Comparison of ENCODE assay signal across 13 cellular contexts in genomic region chr19:47581605-47582319, GRCh38. TPM values are rescaled to one million over a fixed set of nuclear protein-coding genes. Genes with fewer than 3 reads are reported as not detected.
DNase-seq lines count a peak whose midpoint lies in the region; ATAC-seq and TF ChIP-seq lines count a peak whose summit lies in the region.
"Had no signal": no experiment of that assay in that cellular context is flagged by ENCODE, and none has a peak within 500 bp of the region (broad histone marks: within the 10 kb centered on the region; RNA-seq: fewer than 3 reads in every experiment).

No MANE protein-coding gene starts in this region.

- H3K4me1 ChIP-seq in GM23338 (ENCODE audit: insufficient read depth) (peaks cover 5% of the 10 kb centered on the region), adipocyte (ENCODE audit: control insufficient read depth, insufficient read depth, low read length) (peaks cover 5% of the 10 kb centered on the region)

- H3K36me3 Mint-ChIP-seq in GM23338 (ENCODE audit: low read depth), result peaks cover 7% of the 10 kb centered on the region; the same call in 2 of the 3 replicates
- H3K36me3 Mint-ChIP-seq in naive thymus-derived CD8-positive, alpha-beta T cell, result peaks cover 0 to 6% (median 0%) of the 10 kb centered on the region in 3 donors

- H3F3A ChIP-seq in GM23338 (replicated peaks; ENCODE audit: low read depth), result no peaks in the 10 kb centered on the region

- peaks cover 8% of the 10 kb centered on the region for H3K27me3 Mint-ChIP-seq in GM23338 (ENCODE audit: insufficient read depth, low read depth, poor library complexity)
- H3K27me3 Mint-ChIP-seq in naive thymus-derived CD8-positive, alpha-beta T cell, result peaks cover 0 to 9% (median 0%) of the 10 kb centered on the region in 5 donors

- peak overlapping the region; percentile 76 for H3K9ac ChIP-seq in adipocyte (ENCODE audit: low read length)

- no peak overlapping the region for H3K4me3 Mint-ChIP-seq in GM23338
- H3K4me3 Mint-ChIP-seq in naive thymus-derived CD8-positive, alpha-beta T cell, result peak overlapping the region in 9 of 10 donors; percentile 45 to 84 (median 62)

- H3K27ac Mint-ChIP-seq in GM23338, result no peak overlapping the region
- peak overlapping the region; percentile 15 to 95 (median 82) for H3K27ac Mint-ChIP-seq in naive thymus-derived CD8-positive, alpha-beta T cell

- no peaks in the 10 kb centered on the region for H3K27me3 ChIP-seq in GM23338 (ENCODE audit: insufficient read depth)
- no peaks in the 10 kb centered on the region for H3K27me3 ChIP-seq in adipocyte (replicated peaks; ENCODE audit: control insufficient read depth, insufficient read depth, low read length)
- H3K27me3 ChIP-seq: testis had no signal

- H3K9me3 Mint-ChIP-seq in GM23338, result peaks cover 17% of the 10 kb centered on the region
- peaks cover 0 to 9% (median 6%) of the 10 kb centered on the region in 9 donors for H3K9me3 Mint-ChIP-seq in naive thymus-derived CD8-positive, alpha-beta T cell

- no peaks in the 10 kb centered on the region for H3K9me2 ChIP-seq in GM23338 (ENCODE audit: insufficient read depth)

- peaks cover 12% of the 10 kb centered on the region for H3K4me1 Mint-ChIP-seq in GM23338
- H3K4me1 Mint-ChIP-seq in naive thymus-derived CD8-positive, alpha-beta T cell, result peaks cover 23 to 56% (median 41%) of the 10 kb centered on the region in 4 donors

- H4K20me1 ChIP-seq in GM23338 (replicated peaks; ENCODE audit: insufficient read depth), result no peaks in the 10 kb centered on the region

- no peak overlapping the region for H3K4me2 ChIP-seq in GM23338

- H3K4me3 ChIP-seq in GM23338 (no peak overlapping the region), adipocyte (ENCODE audit: low read length) (peak overlapping the region; percentile 68)
- H3K4me3 ChIP-seq: GM12878, testis had no signal

- peak overlapping the region; percentile 83 for H2AFZ ChIP-seq in GM23338

- no peaks in the 10 kb centered on the region; the same call in 1 of the 2 replicates for H3K36me3 ChIP-seq in GM23338 (ENCODE audit: insufficient read depth)
- H3K36me3 ChIP-seq in adipocyte (ENCODE audit: control insufficient read depth, insufficient read depth, low read length, severe bottlenecking), result no peaks in the 10 kb centered on the region

- DNase-seq in GM23338 (ENCODE audit: low spot score) (no peak), adipocyte (ENCODE audit: low read depth) (no peak), NCI-H1694 treated with DMSO at 0.1 percent for 48 hours (lab: John Stamatoyannopoulos, UW) (no peak)
- peak in 1 of 10 donors; percentile 10 for DNase-seq in naive thymus-derived CD8-positive, alpha-beta T cell
- DNase-seq: activated CD8-positive, alpha-beta memory T cell treated with anti-CD3 and anti-CD28 coated beads, Interleukin-2, amount 50 U/mL, for 48 hours; left colon; MM.1S; NCI-H748 treated with DMSO at 0.1 percent for 48 hours had no signal

- ATAC-seq in GM23338 (no peak), HG02970 (IDR thresholded peaks at IDR 0.05; ENCODE audit: low FRiP score, unreplicated experiment) (no peak), GM18868 (IDR thresholded peaks at IDR 0.05; ENCODE audit: unreplicated experiment) (no peak)
- ATAC-seq in naive thymus-derived CD8-positive, alpha-beta T cell, result peak in 1 of 2 donors; percentile 19
- ATAC-seq: GM12878, left colon had no signal

- H3K9me3 ChIP-seq in adipocyte (ENCODE audit: control insufficient read depth, low read length), result peaks cover 8% of the 10 kb centered on the region
- H3K9me3 ChIP-seq: testis had no signal

- H3K79me2 ChIP-seq in GM23338 (replicated peaks; ENCODE audit: insufficient read depth), result no peaks in the 10 kb centered on the region

- POLR2A ChIA-PET in naive thymus-derived CD8-positive, alpha-beta T cell (lab: Charles Lee), result no interaction called here

- H3K27ac ChIP-seq in C4-2B, result peak overlapping the region; percentile 55
- H3K27ac ChIP-seq in GM23338 (ENCODE audit: low read depth), result no peak overlapping the region

- no peak for TF ChIP-seq CTCF in C4-2B (conservative IDR thresholded peaks at IDR 0.05)
- TF ChIP-seq CTCF in GM23338 (conservative IDR thresholded peaks at IDR 0.05; ENCODE audit: low read depth in 2 of 2), result no peak

TF ChIP-seq in GM23338, 12 proteins besides CTCF, POLR2A, EP300 and RAD21 (continues in another document):
- TF ChIP-seq EZH2phosphoT487 (IDR thresholded peaks at IDR 0.05; ENCODE audit: unreplicated experiment), result no peak
- TF ChIP-seq, protein P1, sequence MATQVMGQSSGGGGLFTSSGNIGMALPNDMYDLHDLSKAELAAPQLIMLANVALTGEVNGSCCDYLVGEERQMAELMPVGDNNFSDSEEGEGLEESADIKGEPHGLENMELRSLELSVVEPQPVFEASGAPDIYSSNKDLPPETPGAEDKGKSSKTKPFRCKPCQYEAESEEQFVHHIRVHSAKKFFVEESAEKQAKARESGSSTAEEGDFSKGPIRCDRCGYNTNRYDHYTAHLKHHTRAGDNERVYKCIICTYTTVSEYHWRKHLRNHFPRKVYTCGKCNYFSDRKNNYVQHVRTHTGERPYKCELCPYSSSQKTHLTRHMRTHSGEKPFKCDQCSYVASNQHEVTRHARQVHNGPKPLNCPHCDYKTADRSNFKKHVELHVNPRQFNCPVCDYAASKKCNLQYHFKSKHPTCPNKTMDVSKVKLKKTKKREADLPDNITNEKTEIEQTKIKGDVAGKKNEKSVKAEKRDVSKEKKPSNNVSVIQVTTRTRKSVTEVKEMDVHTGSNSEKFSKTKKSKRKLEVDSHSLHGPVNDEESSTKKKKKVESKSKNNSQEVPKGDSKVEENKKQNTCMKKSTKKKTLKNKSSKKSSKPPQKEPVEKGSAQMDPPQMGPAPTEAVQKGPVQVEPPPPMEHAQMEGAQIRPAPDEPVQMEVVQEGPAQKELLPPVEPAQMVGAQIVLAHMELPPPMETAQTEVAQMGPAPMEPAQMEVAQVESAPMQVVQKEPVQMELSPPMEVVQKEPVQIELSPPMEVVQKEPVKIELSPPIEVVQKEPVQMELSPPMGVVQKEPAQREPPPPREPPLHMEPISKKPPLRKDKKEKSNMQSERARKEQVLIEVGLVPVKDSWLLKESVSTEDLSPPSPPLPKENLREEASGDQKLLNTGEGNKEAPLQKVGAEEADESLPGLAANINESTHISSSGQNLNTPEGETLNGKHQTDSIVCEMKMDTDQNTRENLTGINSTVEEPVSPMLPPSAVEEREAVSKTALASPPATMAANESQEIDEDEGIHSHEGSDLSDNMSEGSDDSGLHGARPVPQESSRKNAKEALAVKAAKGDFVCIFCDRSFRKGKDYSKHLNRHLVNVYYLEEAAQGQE (IDR thresholded peaks at IDR 0.05; ENCODE audit: unreplicated experiment), result no peak
- no peak for TF ChIP-seq ZNF331 (CRISPR knock-in tag; IDR thresholded peaks at IDR 0.05; ENCODE audit: low read depth)
- TF ChIP-seq EZH2 (IDR thresholded peaks at IDR 0.05; ENCODE audit: low read depth, unreplicated experiment), result no peak
- no peak for TF ChIP-seq CREB1 (CRISPR knock-in tag; IDR thresholded peaks at IDR 0.05; ENCODE audit: low read depth)
- TF ChIP-seq ZNF114 (CRISPR knock-in tag; IDR thresholded peaks at IDR 0.05), result no peak

RNA-seq across cellular contexts. Expression of gene ZNF541, which starts 8.8 kb away (rescaled TPM):
- 0.42 TPM in 1 of 2 replicates, not detected in the other for total RNA-seq in GM23338 (2014; rRNA removed; shearing (Covaris generic))
- 0.05 and 0.26 TPM in 2 replicates for polyA plus RNA-seq in GM23338 (2016; fragmentation: Nextera tagmentation; extraction: Ambion mirVana)
- total RNA-seq in naive thymus-derived CD8-positive, alpha-beta T cell, result under 1 TPM; 0.85 to 0.86 TPM
- polyA plus RNA-seq in naive thymus-derived CD8-positive, alpha-beta T cell, result under 1 TPM in 1 of 3 donors, not detected in 2; 0.27 TPM

RNA-seq across cellular contexts. Expression of gene BICRA, which starts 27.2 kb away (rescaled TPM):
- total RNA-seq in GM23338 (2014; rRNA removed; shearing (Covaris generic)), result 37.7 and 40.1 TPM in 2 replicates
- 7.0 and 8.2 TPM in 2 replicates for polyA plus RNA-seq in GM23338 (2016; fragmentation: Nextera tagmentation; extraction: Ambion mirVana)
- total RNA-seq in naive thymus-derived CD8-positive, alpha-beta T cell, result 10 to 100 TPM; 32.7 to 35.5 TPM
- polyA plus RNA-seq in naive thymus-derived CD8-positive, alpha-beta T cell, result 1 to 10 TPM in 1 of 3 donors, under 1 TPM in 2; 0.23 to 1.4 (median 0.50) TPM
